Comparison of ENCODE assay signal across 15 cellular contexts in the genomic region with DNA sequence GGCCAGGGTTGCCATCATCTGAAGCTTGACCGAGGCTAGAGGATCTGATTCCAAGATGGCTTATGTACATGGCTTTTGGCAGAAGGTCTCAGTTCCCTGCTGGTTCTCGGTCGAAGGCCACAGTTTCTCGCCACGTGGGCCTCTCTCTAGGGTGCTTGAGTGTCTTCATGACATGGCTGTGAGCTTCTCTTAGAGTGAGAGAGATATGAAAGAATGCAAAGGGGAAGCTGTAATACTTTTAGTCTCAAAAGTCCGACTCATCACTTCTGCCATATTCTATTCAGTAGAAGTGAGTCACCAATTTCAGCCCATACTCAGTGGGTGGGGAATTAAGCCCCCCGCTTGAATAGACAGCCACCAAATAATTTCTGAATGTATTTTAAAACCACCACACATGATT.
DNase-seq lines count a peak whose midpoint lies in the region; ATAC-seq and TF ChIP-seq lines count a peak whose summit lies in the region.
"Had no signal": no experiment of that assay in that cellular context is flagged by ENCODE, and none has a peak within 500 bp of the region (broad histone marks: within the 10 kb centered on the region; RNA-seq: fewer than 3 reads in every experiment).

No MANE protein-coding gene starts in this region.

- H2AFZ ChIP-seq in mesenchymal stem cell (ENCODE audit: low read depth, low read length), result no peak overlapping the region

- H3K18ac ChIP-seq in mesenchymal stem cell (ENCODE audit: low read depth in 1 of 2, low read length in 2 of 2), result peak overlapping the region in 1 of 2 experiments; percentile 37

- peak overlapping the region; percentile 23 for H3K27ac ChIP-seq in mesenchymal stem cell (ENCODE audit: low read length, poor library complexity, severe bottlenecking)
- H3K27ac ChIP-seq: KMS-11 had no signal

- no peak overlapping the region for H3K23ac ChIP-seq in mesenchymal stem cell (ENCODE audit: low read length in 2 of 2)

- H3K36me3 Mint-ChIP-seq in mesothelial cell of epicardium, result peaks cover 12% of the 10 kb centered on the region

- CTCF ChIA-PET in AG04449 (lab: Yijun Ruan, JAX), result no interaction called here

- no peaks in the 10 kb centered on the region for H3K27me3 ChIP-seq in mesenchymal stem cell (ENCODE audit: control insufficient read depth in 1 of 2, insufficient read depth in 1 of 2, low read length in 2 of 2)

- H4K8ac ChIP-seq in mesenchymal stem cell (ENCODE audit: low read length), result peak overlapping the region; percentile 12

- no peak overlapping the region for H2BK120ac ChIP-seq in mesenchymal stem cell (ENCODE audit: low read depth, low read length)

- H3K9ac ChIP-seq in mesenchymal stem cell (ENCODE audit: low read length), result peak overlapping the region; percentile 48
- H3K9ac ChIP-seq: KMS-11 had no signal

- H3K4me3 ChIP-seq in AG04449 (ENCODE audit: low read depth, low read length) (no peak overlapping the region), mesenchymal stem cell (ENCODE audit: insufficient read depth in 1 of 2, low read depth in 1 of 2, low read length in 2 of 2) (no peak overlapping the region)

- peak overlapping the region; percentile 67 for H4K91ac ChIP-seq in mesenchymal stem cell (ENCODE audit: low read length)

- H3K27ac Mint-ChIP-seq in mesothelial cell of epicardium, result no peak overlapping the region
- H3K27ac Mint-ChIP-seq: nephron had no signal

- H3K9me3 ChIP-seq in mesenchymal stem cell (ENCODE audit: control insufficient read depth, low read length), result no peaks in the 10 kb centered on the region

- H3K36me3 ChIP-seq in mesenchymal stem cell (ENCODE audit: control insufficient read depth in 1 of 2, insufficient read depth in 2 of 2, low read depth in 1 of 2, low read length in 2 of 2), result no peaks in the 10 kb centered on the region

- no peak overlapping the region for H3K4ac ChIP-seq in mesenchymal stem cell (ENCODE audit: low read depth in 1 of 2, low read length in 2 of 2)

- no peak for TF ChIP-seq CTCF in AG04449 (IDR thresholded peaks at IDR 0.05; ENCODE audit: insufficient read depth, low read length, missing control alignments)
- TF ChIP-seq CTCF in mesothelial cell of epicardium (IDR thresholded peaks at IDR 0.05; ENCODE audit: unreplicated experiment), result no peak

- ATAC-seq in SK-N-SH treated with all-trans-retinoic acid at 6 μM for 48 hours (no peak), GM19467 (IDR thresholded peaks at IDR 0.05; ENCODE audit: unreplicated experiment) (no peak)

- H2BK12ac ChIP-seq in mesenchymal stem cell (ENCODE audit: low read length in 2 of 2), result no peak overlapping the region

- no peak overlapping the region for H2BK15ac ChIP-seq in mesenchymal stem cell (ENCODE audit: low read depth, poor library complexity, severe bottlenecking)

- 87% methylated on average over 6 of the region's 7 CpGs for WGBS in mesenchymal stem cell

- DNase-seq in AG04449 (ENCODE audit: low read depth, low spot score) (peak; percentile 14), HCEC 1CT (peak; percentile 70), amniotic epithelial cell (ENCODE audit: low read depth) (peak; percentile 43), mesenchymal stem cell (peak; percentile 57), NCI-H524 (lab: John Stamatoyannopoulos, UW) (no peak), mesothelial cell of epicardium (ENCODE audit: low spot score in 2 of 2, unreplicated experiment in 2 of 2) (no peak)
- DNase-seq: Caco-2; cortex of kidney; NCI-H510A; stimulated activated CD4-positive, alpha-beta T cell treated with anti-CD3 and anti-CD28 coated beads, Interleukin-1b, Interleukin-23, amount 100 ng/mL, for 48 hours; substantia nigra had no signal

- H3K4me1 ChIP-seq in mesenchymal stem cell (ENCODE audit: control insufficient read depth, insufficient read depth, low read depth, low read length), result peaks cover 6% of the 10 kb centered on the region

- H3K4me2 ChIP-seq in mesenchymal stem cell (ENCODE audit: low read length, poor library complexity, severe bottlenecking), result no peak overlapping the region
- H3K4me2 ChIP-seq: KMS-11 had no signal

- no peaks in the 10 kb centered on the region for H3K27me3 Mint-ChIP-seq in mesothelial cell of epicardium (ENCODE audit: low read depth)

- H2BK5ac ChIP-seq in mesenchymal stem cell (ENCODE audit: low read depth, low read length, poor library complexity, severe bottlenecking), result no peak overlapping the region

- POLR2A ChIA-PET in AG04449 (lab: Yijun Ruan, JAX), result no interaction called here

- peaks cover 6% of the 10 kb centered on the region for H3K4me1 Mint-ChIP-seq in mesothelial cell of epicardium

- peaks cover 23% of the 10 kb centered on the region for H3K79me1 ChIP-seq in mesenchymal stem cell (replicated peaks; ENCODE audit: low read length, poor library complexity, severe bottlenecking)

- H2AK5ac ChIP-seq in mesenchymal stem cell (ENCODE audit: low read length, severe bottlenecking), result no peak overlapping the region

- peaks cover 13% of the 10 kb centered on the region for H3K9me3 Mint-ChIP-seq in mesothelial cell of epicardium

- no peak overlapping the region for H3K14ac ChIP-seq in mesenchymal stem cell (ENCODE audit: low read length in 2 of 2)

- H3K4me3 Mint-ChIP-seq in mesothelial cell of epicardium, result no peak overlapping the region
- H3K4me3 Mint-ChIP-seq: nephron had no signal

TF ChIP-seq in SK-N-SH treated with all-trans-retinoic acid at 6 μM for 48 hours, 23 proteins besides CTCF, POLR2A, EP300 and RAD21:
- TF ChIP-seq, protein P1, sequence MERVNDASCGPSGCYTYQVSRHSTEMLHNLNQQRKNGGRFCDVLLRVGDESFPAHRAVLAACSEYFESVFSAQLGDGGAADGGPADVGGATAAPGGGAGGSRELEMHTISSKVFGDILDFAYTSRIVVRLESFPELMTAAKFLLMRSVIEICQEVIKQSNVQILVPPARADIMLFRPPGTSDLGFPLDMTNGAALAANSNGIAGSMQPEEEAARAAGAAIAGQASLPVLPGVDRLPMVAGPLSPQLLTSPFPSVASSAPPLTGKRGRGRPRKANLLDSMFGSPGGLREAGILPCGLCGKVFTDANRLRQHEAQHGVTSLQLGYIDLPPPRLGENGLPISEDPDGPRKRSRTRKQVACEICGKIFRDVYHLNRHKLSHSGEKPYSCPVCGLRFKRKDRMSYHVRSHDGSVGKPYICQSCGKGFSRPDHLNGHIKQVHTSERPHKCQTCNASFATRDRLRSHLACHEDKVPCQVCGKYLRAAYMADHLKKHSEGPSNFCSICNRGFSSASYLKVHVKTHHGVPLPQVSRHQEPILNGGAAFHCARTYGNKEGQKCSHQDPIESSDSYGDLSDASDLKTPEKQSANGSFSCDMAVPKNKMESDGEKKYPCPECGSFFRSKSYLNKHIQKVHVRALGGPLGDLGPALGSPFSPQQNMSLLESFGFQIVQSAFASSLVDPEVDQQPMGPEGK (CRISPR knock-in tag; IDR thresholded peaks at IDR 0.05; ENCODE audit: borderline replicate concordance), result no peak
- TF ChIP-seq ARNTL (CRISPR knock-in tag; IDR thresholded peaks at IDR 0.05; ENCODE audit: borderline replicate concordance, low read depth), result no peak
- no peak for TF ChIP-seq ESRRG (CRISPR knock-in tag; IDR thresholded peaks at IDR 0.05)
- TF ChIP-seq ZNF8 (CRISPR knock-in tag; IDR thresholded peaks at IDR 0.05), result no peak
- TF ChIP-seq ZFP30 (CRISPR knock-in tag; IDR thresholded peaks at IDR 0.05), result no peak
- no peak for TF ChIP-seq GLIS3 (CRISPR knock-in tag; IDR thresholded peaks at IDR 0.05)
- TF ChIP-seq, protein P2, sequence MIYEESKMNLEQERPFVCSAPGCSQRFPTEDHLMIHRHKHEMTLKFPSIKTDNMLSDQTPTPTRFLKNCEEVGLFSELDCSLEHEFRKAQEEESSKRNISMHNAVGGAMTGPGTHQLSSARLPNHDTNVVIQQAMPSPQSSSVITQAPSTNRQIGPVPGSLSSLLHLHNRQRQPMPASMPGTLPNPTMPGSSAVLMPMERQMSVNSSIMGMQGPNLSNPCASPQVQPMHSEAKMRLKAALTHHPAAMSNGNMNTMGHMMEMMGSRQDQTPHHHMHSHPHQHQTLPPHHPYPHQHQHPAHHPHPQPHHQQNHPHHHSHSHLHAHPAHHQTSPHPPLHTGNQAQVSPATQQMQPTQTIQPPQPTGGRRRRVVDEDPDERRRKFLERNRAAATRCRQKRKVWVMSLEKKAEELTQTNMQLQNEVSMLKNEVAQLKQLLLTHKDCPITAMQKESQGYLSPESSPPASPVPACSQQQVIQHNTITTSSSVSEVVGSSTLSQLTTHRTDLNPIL (CRISPR knock-in tag; IDR thresholded peaks at IDR 0.05; ENCODE audit: low read depth), result no peak
- no peak for TF ChIP-seq TCF4 (CRISPR knock-in tag; IDR thresholded peaks at IDR 0.05; ENCODE audit: borderline replicate concordance)
TF ChIP-seq in SK-N-SH treated with all-trans-retinoic acid at 6 μM for 48 hours: peak in this region for 0.

Comparison
In these comparisons a context has a peak if more than half of its experiments do, and no peak if none do; other contexts are left out.
1. DNase-seq: peak in AG04449 (single experiment), HCEC 1CT (single experiment), amniotic epithelial cell (single experiment) and mesenchymal stem cell (single experiment); none in NCI-H524 (0 of 2) and mesothelial cell of epicardium (0 of 2).